8 cellular contexts compared by ENCODE assay signal in genomic region chr5:31186672-31187267, GRCh38. TPM values are rescaled to one million over a fixed set of nuclear protein-coding genes. Genes with fewer than 3 reads are reported as not detected.
DNase-seq lines count a peak whose midpoint lies in the region; ATAC-seq and TF ChIP-seq lines count a peak whose summit lies in the region.

No MANE protein-coding gene starts in this region.

- no peak overlapping the region for H3K23ac ChIP-seq in mesendoderm (ENCODE audit: low read length)

- in situ Hi-C loops in brain microvascular endothelial cell (cut with HindIII; ENCODE audit: low pct_ligation_motif_present, low sequenced_read_pairs): no loop called here

- H3K56ac ChIP-seq in mesendoderm (ENCODE audit: low read length): no peak overlapping the region

- no peaks in the 10 kb centered on the region for H3K79me2 ChIP-seq in mesendoderm (ENCODE audit: control insufficient read depth, insufficient read depth, low read length)

- no peak overlapping the region for H3K18ac ChIP-seq in mesendoderm (ENCODE audit: low read length)

- H3K4ac ChIP-seq in mesendoderm (ENCODE audit: low read depth, low read length): no peak overlapping the region

- ATAC-seq in GM21381 (IDR thresholded peaks at IDR 0.05; ENCODE audit: unreplicated experiment) (peak; percentile 55), HG02759 (IDR thresholded peaks at IDR 0.05; ENCODE audit: unreplicated experiment) (no peak)

- H3K27me3 ChIP-seq in brain microvascular endothelial cell (replicated peaks) (no peaks in the 10 kb centered on the region), mesendoderm (ENCODE audit: insufficient read depth, low read length, poor library complexity) (no peaks in the 10 kb centered on the region)

- no peak overlapping the region for H2AK5ac ChIP-seq in mesendoderm (ENCODE audit: low read length)

- H3K27ac ChIP-seq in brain microvascular endothelial cell (no peak overlapping the region), mesendoderm (ENCODE audit: low read depth, low read length) (no peak overlapping the region)

- H4K8ac ChIP-seq in mesendoderm (ENCODE audit: low read depth, low read length): no peak overlapping the region

- TF ChIP-seq CTCF in brain microvascular endothelial cell (IDR thresholded peaks at IDR 0.05; ENCODE audit: low read depth, low read length, missing control alignments): peak; percentile 70

- no peak overlapping the region for H2BK120ac ChIP-seq in mesendoderm (ENCODE audit: low read depth, low read length)

- no peak overlapping the region for H3K9ac ChIP-seq in mesendoderm (ENCODE audit: low read length)

- H3K4me3 ChIP-seq in brain microvascular endothelial cell (ENCODE audit: low read depth, low read length) (no peak overlapping the region), mesendoderm (ENCODE audit: low read length) (no peak overlapping the region)

- H3K79me1 ChIP-seq in mesendoderm (ENCODE audit: low read length): no peaks in the 10 kb centered on the region

- DNase-seq in Ammon's horn (ENCODE audit: low spot score) (peak; percentile 47), NCI-H2227 (lab: John Stamatoyannopoulos, UW; ENCODE audit: unreplicated experiment) (peak; percentile 38), brain microvascular endothelial cell (peak; percentile 26), mesendoderm (peak; percentile 63), nucleus accumbens (lab: John Stamatoyannopoulos, UW) (no peak), activated gamma-delta T cell (lab: John Stamatoyannopoulos, UW) (no peak)

- no peak overlapping the region for H4K5ac ChIP-seq in mesendoderm (ENCODE audit: low read length)

- H3K4me1 ChIP-seq in mesendoderm (ENCODE audit: control insufficient read depth, low read depth, low read length): no peaks in the 10 kb centered on the region

- no peak overlapping the region for H3K4me2 ChIP-seq in mesendoderm (ENCODE audit: low read length)

- H2BK5ac ChIP-seq in mesendoderm (ENCODE audit: low read length): no peak overlapping the region

- H3K36me3 ChIP-seq in brain microvascular endothelial cell (replicated peaks): no peaks in the 10 kb centered on the region
- H3K36me3 ChIP-seq in mesendoderm (ENCODE audit: control insufficient read depth, insufficient read depth, low read length): no peaks in the 10 kb centered on the region

- WGBS in mesendoderm (ENCODE audit: extremely low coverage, insufficient coverage, low lambda C conversion rate): no CpG with 5 or more reads among the region's 5 CpGs

- no peak overlapping the region for H2BK15ac ChIP-seq in mesendoderm (replicated peaks; ENCODE audit: low read depth)

RNA-seq across cellular contexts. Expression of gene CDH6, which starts 6.7 kb away (rescaled TPM):
- polyA plus RNA-seq in mesendoderm (2013, experiment 1 of 2): 3.6 TPM
- 3.6 TPM for polyA plus RNA-seq in mesendoderm (2013, experiment 2 of 2)

Comparison
In these comparisons a context has a peak if more than half of its experiments do, and no peak if none do; other contexts are left out.
1. DNase-seq: peak in Ammon's horn (single experiment), NCI-H2227 (single experiment), brain microvascular endothelial cell (single experiment) and mesendoderm (single experiment); none in nucleus accumbens (0 of 56) and activated gamma-delta T cell (single experiment).